ENCODE assay signal across 22 cellular contexts in genomic region chr5:149766460-149767277, GRCh38.
"Had no signal": no experiment of that assay in that cellular context is flagged by ENCODE, and none has a peak within 500 bp of the region (broad histone marks: within the 10 kb centered on the region; RNA-seq: fewer than 3 reads in every experiment).

No MANE protein-coding gene starts in this region.

- H3K9ac ChIP-seq: KMS-11 had no signal

- H3K27ac ChIP-seq: KMS-11, RWPE1 had no signal

- DNase-seq: activated B cell treated with CpG ODN at 0.5 μM for 24 hours; activated CD4-positive, alpha-beta memory T cell treated with anti-CD3 and anti-CD28 coated beads, Interleukin-2, amount 10 ng/mL, durations not matched to agents 7 days and 5 days; activated CD4-positive, alpha-beta T cell treated with anti-CD3 and anti-CD28 coated beads for 1 hour; activated CD4-positive, alpha-beta T cell treated with anti-CD3 and anti-CD28 coated beads, Interleukin-2, amount 10 ng/mL, durations not matched to agents 7 days and 5 days; activated gamma-delta T cell; activated naive CD4-positive, alpha-beta T cell treated with anti-CD3 and anti-CD28 coated beads for 36 hours; activated T-cell treated with anti-CD3 and anti-CD28 coated beads for 4 hours; activated T-cell treated with anti-CD3 and anti-CD28 coated beads, Interleukin-2, amount 50 U/mL, for 48 hours; amygdala; NCI-H1092 treated with DMSO at 0.1 percent for 48 hours; NCI-H1417 treated with DMSO at 0.1 percent for 48 hours; NCI-H1694; NCI-H2029; NCI-H2107; NCI-H2171 treated with DMSO at 0.1 percent for 48 hours; NCI-H226; NCI-H774; SHP77 treated with DMSO at 0.1 percent for 48 hours had no signal

- ATAC-seq: activated T-helper 17 cell treated with anti-CD3 and anti-CD28 coated beads, Interleukin-2, amount 50 U/mL, for 72 hours; Panc1 had no signal

- H3K4me2 ChIP-seq: KMS-11 had no signal
